ENCODE assay signal across 8 cellular contexts in genomic region chr22:39254789-39255298, GRCh38. TPM values are rescaled to one million over a fixed set of nuclear protein-coding genes. Genes with fewer than 3 reads are reported as not detected.
DNase-seq lines count a peak whose midpoint lies in the region; ATAC-seq and TF ChIP-seq lines count a peak whose summit lies in the region.

No MANE protein-coding gene starts in this region.

- no peaks in the 10 kb centered on the region for H3K9me3 ChIP-seq in CD8-positive, alpha-beta memory T cell (ENCODE audit: low read length)
- H3K9me3 ChIP-seq in left ventricle myocardium inferior (replicated peaks): no peaks in the 10 kb centered on the region

- POLR2A ChIA-PET in CD8-positive, alpha-beta memory T cell (lab: Charles Lee): interaction anchor here (0.5 to 1.7 kb wide), 3 partner anchors 12 to 491 kb away, joined by 3 to 6 read pairs (median 5); no protein-coding TSS in a partner anchor

- intact Hi-C loops in left ventricle myocardium inferior (cut with micrococcal nuclease): no loop called here

- H3K27me3 Mint-ChIP-seq in CD8-positive, alpha-beta memory T cell: peaks cover 3 to 5% of the 10 kb centered on the region in 2 donors

- no peak overlapping the region for H3K4me3 ChIP-seq in CD8-positive, alpha-beta memory T cell (ENCODE audit: low read length)
- H3K4me3 ChIP-seq in left ventricle myocardium inferior: no peak overlapping the region

- H3K27me3 ChIP-seq in CD8-positive, alpha-beta memory T cell (ENCODE audit: insufficient read depth, low read length, poor library complexity, severe bottlenecking): no peaks in the 10 kb centered on the region
- no peaks in the 10 kb centered on the region for H3K27me3 ChIP-seq in left ventricle myocardium inferior (ENCODE audit: low read depth)

- DNase-seq in CD8-positive, alpha-beta memory T cell: peak; percentile 8 to 76 (median 49)
- DNase-seq in activated effector memory CD4-positive, alpha-beta T cell treated with anti-CD3 and anti-CD28 coated beads, Interleukin-2, amount 50 U/mL, for 16 hours: peak; percentile 77
- DNase-seq in left ventricle myocardium inferior: no peak
- no peak for DNase-seq in NCI-H128 (lab: John Stamatoyannopoulos, UW; ENCODE audit: unreplicated experiment)
- DNase-seq in DMS79 (lab: John Stamatoyannopoulos, UW): no peak
- no peak for DNase-seq in cerebellar cortex (ENCODE audit: low spot score)

- no peaks in the 10 kb centered on the region for H3K36me3 ChIP-seq in CD8-positive, alpha-beta memory T cell (ENCODE audit: insufficient read depth, low read length)
- H3K36me3 ChIP-seq in left ventricle myocardium inferior: no peaks in the 10 kb centered on the region

- H3K27ac ChIP-seq in CD8-positive, alpha-beta memory T cell (ENCODE audit: low read depth, low read length): no peak overlapping the region
- H3K27ac ChIP-seq in left ventricle myocardium inferior (replicated peaks): peak overlapping the region; percentile 92
- peak overlapping the region; percentile 88 for H3K27ac ChIP-seq in temporal lobe (ENCODE audit: low read depth, low read length)

- H3K4me1 Mint-ChIP-seq in CD8-positive, alpha-beta memory T cell: peaks cover 19 to 47% (median 19%) of the 10 kb centered on the region in 3 donors

- H3K4me1 ChIP-seq in CD8-positive, alpha-beta memory T cell (ENCODE audit: insufficient read depth, low read length): peaks cover 31% of the 10 kb centered on the region
- H3K4me1 ChIP-seq in left ventricle myocardium inferior: peaks cover 56% of the 10 kb centered on the region

- no peaks in the 10 kb centered on the region for H3K36me3 Mint-ChIP-seq in CD8-positive, alpha-beta memory T cell

- no peak for TF ChIP-seq CTCF in left ventricle myocardium inferior (IDR thresholded peaks at IDR 0.05; ENCODE audit: borderline replicate concordance)

- CTCF ChIA-PET in CD8-positive, alpha-beta memory T cell (lab: Charles Lee): interaction anchor here (1.4 to 1.5 kb wide), 3 partner anchors 10 to 62 kb away, joined by 4 to 5 read pairs (median 4); partner anchors contain the start of gene PDGFB

- ATAC-seq in HG03196 (IDR thresholded peaks at IDR 0.05; ENCODE audit: unreplicated experiment): peak; percentile 40

- H3K9me3 Mint-ChIP-seq in CD8-positive, alpha-beta memory T cell: no peaks in the 10 kb centered on the region

- peak overlapping the region in 7 of 8 donors; percentile 1 to 97 (median 74) for H3K27ac Mint-ChIP-seq in CD8-positive, alpha-beta memory T cell

- peak overlapping the region; percentile 15 to 82 (median 71) for H3K4me3 Mint-ChIP-seq in CD8-positive, alpha-beta memory T cell

RNA-seq across cellular contexts. Expression of gene PDGFB, which starts 10.1 kb away (rescaled TPM):
- total RNA-seq in CD8-positive, alpha-beta memory T cell: 1 to 10 TPM; 2.3 to 3.0 TPM
- polyA plus RNA-seq in CD8-positive, alpha-beta memory T cell: 18.2 TPM
- 17.2 TPM for total RNA-seq in left ventricle myocardium inferior
- total RNA-seq in temporal lobe: 4.4 TPM

Comparison
In these comparisons a context has a peak if more than half of its experiments do, and no peak if none do; other contexts are left out.
1. DNase-seq: peak in CD8-positive, alpha-beta memory T cell (5 of 5) and activated effector memory CD4-positive, alpha-beta T cell treated with anti-CD3 and anti-CD28 coated beads, Interleukin-2, amount 50 U/mL, for 16 hours (single experiment); none in left ventricle myocardium inferior (single experiment), NCI-H128 (single experiment), DMS79 (single experiment) and cerebellar cortex (single experiment).